In the genomic region with DNA sequence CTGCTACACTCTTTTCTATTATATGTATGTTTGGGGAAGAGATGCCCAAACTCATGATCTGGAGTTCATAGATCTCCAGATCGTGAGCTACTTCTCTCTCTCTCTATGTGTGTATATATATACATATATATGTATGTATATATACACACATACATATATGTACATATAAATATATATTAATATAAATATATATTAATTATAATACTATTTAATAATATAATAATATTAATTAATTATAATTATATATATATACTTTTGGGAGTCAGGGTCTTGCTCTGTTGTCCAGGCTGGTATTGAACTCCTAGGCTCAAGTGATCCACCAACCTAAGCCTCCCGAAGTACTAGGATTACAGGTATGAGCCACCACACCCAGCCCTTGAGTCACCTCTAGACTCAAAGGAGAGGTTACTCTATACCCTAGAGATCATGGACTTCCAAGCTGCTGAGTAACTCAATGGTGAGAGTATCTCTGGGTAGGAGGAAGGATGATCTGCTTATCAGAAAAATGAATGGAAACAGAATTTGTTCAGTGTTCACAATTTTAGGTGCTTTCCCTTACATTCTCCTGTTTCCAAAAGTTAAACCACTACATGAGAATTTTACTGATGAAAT, we compare ENCODE assay signal across 1 cellular context.
TF ChIP-seq lines count a peak whose summit lies in the region.

No MANE protein-coding gene starts in this region.

TF ChIP-seq in GM12878, 131 proteins besides CTCF, POLR2A, EP300 and RAD21:
- TF ChIP-seq, protein P1, sequence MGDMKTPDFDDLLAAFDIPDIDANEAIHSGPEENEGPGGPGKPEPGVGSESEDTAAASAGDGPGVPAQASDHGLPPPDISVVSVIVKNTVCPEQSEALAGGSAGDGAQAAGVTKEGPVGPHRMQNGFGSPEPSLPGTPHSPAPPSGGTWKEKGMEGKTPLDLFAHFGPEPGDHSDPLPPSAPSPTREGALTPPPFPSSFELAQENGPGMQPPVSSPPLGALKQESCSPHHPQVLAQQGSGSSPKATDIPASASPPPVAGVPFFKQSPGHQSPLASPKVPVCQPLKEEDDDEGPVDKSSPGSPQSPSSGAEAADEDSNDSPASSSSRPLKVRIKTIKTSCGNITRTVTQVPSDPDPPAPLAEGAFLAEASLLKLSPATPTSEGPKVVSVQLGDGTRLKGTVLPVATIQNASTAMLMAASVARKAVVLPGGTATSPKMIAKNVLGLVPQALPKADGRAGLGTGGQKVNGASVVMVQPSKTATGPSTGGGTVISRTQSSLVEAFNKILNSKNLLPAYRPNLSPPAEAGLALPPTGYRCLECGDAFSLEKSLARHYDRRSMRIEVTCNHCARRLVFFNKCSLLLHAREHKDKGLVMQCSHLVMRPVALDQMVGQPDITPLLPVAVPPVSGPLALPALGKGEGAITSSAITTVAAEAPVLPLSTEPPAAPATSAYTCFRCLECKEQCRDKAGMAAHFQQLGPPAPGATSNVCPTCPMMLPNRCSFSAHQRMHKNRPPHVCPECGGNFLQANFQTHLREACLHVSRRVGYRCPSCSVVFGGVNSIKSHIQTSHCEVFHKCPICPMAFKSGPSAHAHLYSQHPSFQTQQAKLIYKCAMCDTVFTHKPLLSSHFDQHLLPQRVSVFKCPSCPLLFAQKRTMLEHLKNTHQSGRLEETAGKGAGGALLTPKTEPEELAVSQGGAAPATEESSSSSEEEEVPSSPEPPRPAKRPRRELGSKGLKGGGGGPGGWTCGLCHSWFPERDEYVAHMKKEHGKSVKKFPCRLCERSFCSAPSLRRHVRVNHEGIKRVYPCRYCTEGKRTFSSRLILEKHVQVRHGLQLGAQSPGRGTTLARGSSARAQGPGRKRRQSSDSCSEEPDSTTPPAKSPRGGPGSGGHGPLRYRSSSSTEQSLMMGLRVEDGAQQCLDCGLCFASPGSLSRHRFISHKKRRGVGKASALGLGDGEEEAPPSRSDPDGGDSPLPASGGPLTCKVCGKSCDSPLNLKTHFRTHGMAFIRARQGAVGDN (IDR thresholded peaks at IDR 0.05) = no peak
- no peak for TF ChIP-seq NR2C1 (IDR thresholded peaks at IDR 0.05)
- TF ChIP-seq ZNF24 (IDR thresholded peaks at IDR 0.05) = no peak
- TF ChIP-seq NRF1 (conservative IDR thresholded peaks at IDR 0.05; ENCODE audit: low read depth, low read length) = no peak
- TF ChIP-seq, protein P2, sequence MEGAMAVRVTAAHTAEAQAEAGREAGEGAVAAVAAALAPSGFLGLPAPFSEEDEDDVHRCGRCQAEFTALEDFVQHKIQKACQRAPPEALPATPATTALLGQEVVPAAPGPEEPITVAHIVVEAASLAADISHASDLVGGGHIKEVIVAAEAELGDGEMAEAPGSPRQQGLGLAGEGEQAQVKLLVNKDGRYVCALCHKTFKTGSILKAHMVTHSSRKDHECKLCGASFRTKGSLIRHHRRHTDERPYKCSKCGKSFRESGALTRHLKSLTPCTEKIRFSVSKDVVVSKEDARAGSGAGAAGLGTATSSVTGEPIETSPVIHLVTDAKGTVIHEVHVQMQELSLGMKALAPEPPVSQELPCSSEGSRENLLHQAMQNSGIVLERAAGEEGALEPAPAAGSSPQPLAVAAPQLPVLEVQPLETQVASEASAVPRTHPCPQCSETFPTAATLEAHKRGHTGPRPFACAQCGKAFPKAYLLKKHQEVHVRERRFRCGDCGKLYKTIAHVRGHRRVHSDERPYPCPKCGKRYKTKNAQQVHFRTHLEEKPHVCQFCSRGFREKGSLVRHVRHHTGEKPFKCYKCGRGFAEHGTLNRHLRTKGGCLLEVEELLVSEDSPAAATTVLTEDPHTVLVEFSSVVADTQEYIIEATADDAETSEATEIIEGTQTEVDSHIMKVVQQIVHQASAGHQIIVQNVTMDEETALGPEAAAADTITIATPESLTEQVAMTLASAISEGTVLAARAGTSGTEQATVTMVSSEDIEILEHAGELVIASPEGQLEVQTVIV (IDR thresholded peaks at IDR 0.05; ENCODE audit: borderline replicate concordance, partially characterized antibody) = no peak
- TF ChIP-seq, protein P3, sequence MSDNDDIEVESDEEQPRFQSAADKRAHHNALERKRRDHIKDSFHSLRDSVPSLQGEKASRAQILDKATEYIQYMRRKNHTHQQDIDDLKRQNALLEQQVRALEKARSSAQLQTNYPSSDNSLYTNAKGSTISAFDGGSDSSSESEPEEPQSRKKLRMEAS (IDR thresholded peaks at IDR 0.05; ENCODE audit: low read depth, low read length) = no peak
- TF ChIP-seq ZBED1 (IDR thresholded peaks at IDR 0.05; ENCODE audit: borderline replicate concordance) = no peak
- TF ChIP-seq, protein P4, sequence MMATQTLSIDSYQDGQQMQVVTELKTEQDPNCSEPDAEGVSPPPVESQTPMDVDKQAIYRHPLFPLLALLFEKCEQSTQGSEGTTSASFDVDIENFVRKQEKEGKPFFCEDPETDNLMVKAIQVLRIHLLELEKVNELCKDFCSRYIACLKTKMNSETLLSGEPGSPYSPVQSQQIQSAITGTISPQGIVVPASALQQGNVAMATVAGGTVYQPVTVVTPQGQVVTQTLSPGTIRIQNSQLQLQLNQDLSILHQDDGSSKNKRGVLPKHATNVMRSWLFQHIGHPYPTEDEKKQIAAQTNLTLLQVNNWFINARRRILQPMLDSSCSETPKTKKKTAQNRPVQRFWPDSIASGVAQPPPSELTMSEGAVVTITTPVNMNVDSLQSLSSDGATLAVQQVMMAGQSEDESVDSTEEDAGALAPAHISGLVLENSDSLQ (IDR thresholded peaks at IDR 0.05) = no peak
- TF ChIP-seq, protein P5, sequence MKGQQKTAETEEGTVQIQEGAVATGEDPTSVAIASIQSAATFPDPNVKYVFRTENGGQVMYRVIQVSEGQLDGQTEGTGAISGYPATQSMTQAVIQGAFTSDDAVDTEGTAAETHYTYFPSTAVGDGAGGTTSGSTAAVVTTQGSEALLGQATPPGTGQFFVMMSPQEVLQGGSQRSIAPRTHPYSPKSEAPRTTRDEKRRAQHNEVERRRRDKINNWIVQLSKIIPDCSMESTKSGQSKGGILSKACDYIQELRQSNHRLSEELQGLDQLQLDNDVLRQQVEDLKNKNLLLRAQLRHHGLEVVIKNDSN (IDR thresholded peaks at IDR 0.05; ENCODE audit: borderline replicate concordance, extremely low read length, insufficient read depth, low read depth, low read length) = no peak
- no peak for TF ChIP-seq RAD51 (IDR thresholded peaks at IDR 0.05)
- no peak for TF ChIP-seq SUZ12 (IDR thresholded peaks at IDR 0.05; ENCODE audit: unreplicated experiment)
- TF ChIP-seq POU2F2 (IDR thresholded peaks at IDR 0.05; ENCODE audit: borderline replicate concordance, low read depth, low read length) = no peak
- TF ChIP-seq CBFB (IDR thresholded peaks at IDR 0.05; ENCODE audit: low read depth) = no peak
- no peak for TF ChIP-seq CREB1 (IDR thresholded peaks at IDR 0.05; ENCODE audit: low read depth)
- TF ChIP-seq ZNF217 (IDR thresholded peaks at IDR 0.05) = no peak
- no peak for TF ChIP-seq KDM1A (IDR thresholded peaks at IDR 0.05; ENCODE audit: borderline replicate concordance)
- no peak for TF ChIP-seq DPF2 (IDR thresholded peaks at IDR 0.05)
- TF ChIP-seq, protein P6, sequence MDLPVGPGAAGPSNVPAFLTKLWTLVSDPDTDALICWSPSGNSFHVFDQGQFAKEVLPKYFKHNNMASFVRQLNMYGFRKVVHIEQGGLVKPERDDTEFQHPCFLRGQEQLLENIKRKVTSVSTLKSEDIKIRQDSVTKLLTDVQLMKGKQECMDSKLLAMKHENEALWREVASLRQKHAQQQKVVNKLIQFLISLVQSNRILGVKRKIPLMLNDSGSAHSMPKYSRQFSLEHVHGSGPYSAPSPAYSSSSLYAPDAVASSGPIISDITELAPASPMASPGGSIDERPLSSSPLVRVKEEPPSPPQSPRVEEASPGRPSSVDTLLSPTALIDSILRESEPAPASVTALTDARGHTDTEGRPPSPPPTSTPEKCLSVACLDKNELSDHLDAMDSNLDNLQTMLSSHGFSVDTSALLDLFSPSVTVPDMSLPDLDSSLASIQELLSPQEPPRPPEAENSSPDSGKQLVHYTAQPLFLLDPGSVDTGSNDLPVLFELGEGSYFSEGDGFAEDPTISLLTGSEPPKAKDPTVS (IDR thresholded peaks at IDR 0.05; ENCODE audit: low read depth, low read length) = no peak
TF ChIP-seq in GM12878: peak in this region for 0.
